ENCODE assay signal across 8 cellular contexts in genomic region chr3:47250309-47251060, GRCh38. TPM values are rescaled to one million over a fixed set of nuclear protein-coding genes. Genes with fewer than 3 reads are reported as not detected.
DNase-seq lines count a peak whose midpoint lies in the region; ATAC-seq, FAIRE-seq and TF ChIP-seq lines count a peak whose summit lies in the region.

No MANE protein-coding gene starts in this region.

- peak; percentile 85 for ATAC-seq in HepG2
- no peak for ATAC-seq in HG02973 (IDR thresholded peaks at IDR 0.05; ENCODE audit: unreplicated experiment)
- no peak for ATAC-seq in activated CD4-positive, CD25-positive, alpha-beta regulatory T cell treated with anti-CD3 and anti-CD28 coated beads, Interleukin-2, amount 50 U/mL, for 24 hours

- POLR2A ChIA-PET in HepG2 (lab: Yijun Ruan, JAX) = no interaction called here

- H3K9ac ChIP-seq in Karpas-422 (ENCODE audit: low read length) = no peak overlapping the region
- H3K9ac ChIP-seq in HepG2 (ENCODE audit: insufficient read depth, low read depth, low read length) = no peak overlapping the region

- peak; percentile 65; the same call in 1 of the 2 replicates for TF ChIP-seq RAD21 in HepG2 (CRISPR knock-in tag; IDR thresholded peaks at IDR 0.05)

- no peaks in the 10 kb centered on the region for H3K79me2 ChIP-seq in Karpas-422 (ENCODE audit: low read length)
- H3K79me2 ChIP-seq in HepG2 (ENCODE audit: insufficient read depth, low read length) = no peaks in the 10 kb centered on the region

- in situ Hi-C loops in brain microvascular endothelial cell (cut with HindIII; ENCODE audit: low pct_ligation_motif_present, low sequenced_read_pairs) (no loop called here), HepG2 (cut with HindIII; ENCODE audit: extremely low pct_ligation_motif_present, low pct_unique_long_range_greater_than_20kb) (loop anchor here (5.0 kb wide), 1 partner anchor 72 kb away; no protein-coding TSS in a partner anchor)

- TF ChIP-seq EP300 in HepG2 (IDR thresholded peaks at IDR 0.05; ENCODE audit: low read depth in 2 of 2, low read length in 2 of 2) (no peak), HepG2 (CRISPR knock-in tag; IDR thresholded peaks at IDR 0.05; ENCODE audit: borderline replicate concordance) (no peak)

- CTCF ChIA-PET in HepG2 (lab: Yijun Ruan, JAX; ENCODE audit: low intra/inter-chr PET ratio, low total read pairs) = interaction anchor here (0.9 to 2.7 kb wide), 4 partner anchors 11 to 120 kb away, joined by 3 to 14 read pairs (median 3); partner anchors contain the start of genes KIF9 and KLHL18

- intact Hi-C loops in HepG2 (cut with micrococcal nuclease; ENCODE audit: unreplicated experiment) = loop anchor here (1.0 kb wide), 1 partner anchor 74 kb away; no protein-coding TSS in a partner anchor

- no peaks in the 10 kb centered on the region for H3K9me2 ChIP-seq in Karpas-422 (replicated peaks; ENCODE audit: insufficient read depth, low read length)

- H3K4me3 ChIP-seq in Karpas-422 (ENCODE audit: low read length) = no peak overlapping the region
- no peak overlapping the region for H3K4me3 ChIP-seq in brain microvascular endothelial cell (ENCODE audit: low read depth, low read length)
- no peak overlapping the region; a peak in 1 of 6 replicates for H3K4me3 ChIP-seq in HepG2 (replicated peaks in 1 of 3; ENCODE audit: insufficient read depth in 1 of 3, low read depth in 2 of 3, low read length in 3 of 3)

- no TSS peak for BruUV-seq in HepG2 (replicated peaks; lab: Mats Ljungman, UMichigan)

- peak; percentile 83 for FAIRE-seq in HepG2 (lab: Jason Lieb, UNC)

- no peaks in the 10 kb centered on the region for H3K4me1 ChIP-seq in Karpas-422 (ENCODE audit: low read length)
- H3K4me1 ChIP-seq in HepG2 (ENCODE audit: insufficient read depth, low read length) = peaks cover 22% of the 10 kb centered on the region

- TF ChIP-seq POLR2A in HepG2 (IDR thresholded peaks at IDR 0.05; ENCODE audit: insufficient read depth in 1 of 2, low read depth in 2 of 2, low read length in 2 of 2) = no peak

- H4K20me1 ChIP-seq in Karpas-422 (ENCODE audit: insufficient read depth, low read depth, low read length) = no peaks in the 10 kb centered on the region
- H4K20me1 ChIP-seq in HepG2 (ENCODE audit: insufficient read depth, low read length) = no peaks in the 10 kb centered on the region

- DNase-seq in COR-L47 (lab: John Stamatoyannopoulos, UW) (peak; percentile 11), Karpas-422 (peak; percentile 71), brain microvascular endothelial cell (peak; percentile 25), HepG2 (ENCODE audit: low spot score) (peak; percentile 60), NCI-H1092 treated with DMSO at 0.1 percent for 48 hours (lab: John Stamatoyannopoulos, UW) (no peak), NCI-H1694 (lab: John Stamatoyannopoulos, UW) (no peak)

- no peaks in the 10 kb centered on the region for H3K36me3 ChIP-seq in Karpas-422 (ENCODE audit: insufficient read depth, low read length)
- H3K36me3 ChIP-seq in brain microvascular endothelial cell (replicated peaks) = no peaks in the 10 kb centered on the region
- no peaks in the 10 kb centered on the region for H3K36me3 ChIP-seq in HepG2 (replicated peaks in 1 of 2; ENCODE audit: control insufficient read depth in 1 of 2, insufficient read depth in 2 of 2, low read length in 2 of 2)

- H2AFZ ChIP-seq in Karpas-422 (ENCODE audit: low read length) (no peak overlapping the region), HepG2 (ENCODE audit: low read length) (no peak overlapping the region)

- peak; percentile 61 for TF ChIP-seq CTCF in brain microvascular endothelial cell (IDR thresholded peaks at IDR 0.05; ENCODE audit: low read depth, low read length, missing control alignments)
- peak; percentile 82 for TF ChIP-seq CTCF in HepG2 (CRISPR knock-in tag; IDR thresholded peaks at IDR 0.05)

- H3K27me3 ChIP-seq in Karpas-422 (ENCODE audit: low read length) (no peaks in the 10 kb centered on the region), brain microvascular endothelial cell (replicated peaks) (no peaks in the 10 kb centered on the region), HepG2 (ENCODE audit: control insufficient read depth in 1 of 2, insufficient read depth in 2 of 2, low read length in 2 of 2) (no peaks in the 10 kb centered on the region; a peak in 1 of 5 replicates)

- H3K4me2 ChIP-seq in Karpas-422 (ENCODE audit: low read depth, low read length, poor library complexity, severe bottlenecking) = no peak overlapping the region
- peak overlapping the region; percentile 40 for H3K4me2 ChIP-seq in HepG2 (ENCODE audit: low read depth, low read length)

- H3K27ac ChIP-seq in Karpas-422 (ENCODE audit: low read length) (no peak overlapping the region), brain microvascular endothelial cell (no peak overlapping the region), HepG2 (ENCODE audit: extremely low read length, insufficient read depth, low read length) (no peak overlapping the region)

- H3K9me3 ChIP-seq in Karpas-422 (ENCODE audit: low read length) = no peaks in the 10 kb centered on the region
- no peaks in the 10 kb centered on the region for H3K9me3 ChIP-seq in HepG2 (ENCODE audit: low read length)

- 20% methylated on average over 7 of the region's 7 CpGs for WGBS in HepG2 (ENCODE audit: low lambda C conversion rate)

TF ChIP-seq in HepG2, 621 proteins besides CTCF, POLR2A, EP300 and RAD21 (continues in another document):
- TF ChIP-seq BHLHE40 (IDR thresholded peaks at IDR 0.05; ENCODE audit: low read length) (0 out of 2 replicates have a peak, but pooled peaks have one; percentile 6), ZNF501 (CRISPR knock-in tag; IDR thresholded peaks at IDR 0.05) (0 out of 2 replicates have a peak, but pooled peaks have one; percentile 12), NR1H2 (CRISPR knock-in tag; IDR thresholded peaks at IDR 0.05; ENCODE audit: borderline replicate concordance, low read depth) (no peak), ZNF432 (CRISPR knock-in tag; IDR thresholded peaks at IDR 0.05; ENCODE audit: borderline replicate concordance) (no peak), PRPF4 (IDR thresholded peaks at IDR 0.05; ENCODE audit: low read depth, low read length, poor library complexity, severe bottlenecking) (no peak), GATAD2A (CRISPR knock-in tag; IDR thresholded peaks at IDR 0.05) (0 out of 2 replicates have a peak, but pooled peaks have one; percentile 14), RARA (CRISPR knock-in tag; IDR thresholded peaks at IDR 0.05) (no peak), LCORL (IDR thresholded peaks at IDR 0.05) (no peak), LCORL (CRISPR knock-in tag; IDR thresholded peaks at IDR 0.05) (0 out of 2 replicates have a peak, but pooled peaks have one; percentile 40)

RNA-seq across cellular contexts. Expression of gene KIF9, which starts 32.1 kb away (rescaled TPM):
- total RNA-seq in Karpas-422 (2014; rRNA removed; shearing (Covaris generic); ENCODE audit: low replicate concordance) = 8.3 and 21.1 TPM in 2 replicates
- total RNA-seq in HepG2 (2016; rRNA removed; fragmentation: Illumina TruSeq; extraction: Trizol) = 16.9 and 18.8 TPM in 2 replicates
- 10.9 and 16.9 TPM in 2 replicates for total RNA-seq in HepG2 (2016; cell fraction: cytosol; rRNA removed; fragmentation: Illumina TruSeq; extraction: Trizol; ENCODE audit: low read depth)
- total RNA-seq in HepG2 (2016; cell fraction: insoluble cytoplasmic fraction; rRNA removed; fragmentation: Illumina TruSeq; extraction: Trizol) = 15.3 and 20.4 TPM in 2 replicates
- 19.3 and 19.6 TPM in 2 replicates for total RNA-seq in HepG2 (2016; cell fraction: membrane; rRNA removed; fragmentation: Illumina TruSeq; extraction: Trizol)
- 6.5 and 8.7 TPM in 2 replicates for total RNA-seq in HepG2 (2016; cell fraction: nucleus; rRNA removed; fragmentation: Illumina TruSeq; extraction: Trizol)
- polyA plus RNA-seq in HepG2 (2011; rRNA removed) = 4.3 and 5.1 TPM in 2 replicates
- 4.9 and 6.2 TPM in 2 replicates for polyA plus RNA-seq in HepG2 (2011; cell fraction: cytosol; rRNA removed)
- 2.4 and 3.5 TPM in 2 replicates for polyA plus RNA-seq in HepG2 (2011; cell fraction: nucleus; rRNA removed)
- 6.2 and 9.4 TPM in 2 replicates for polyA plus RNA-seq in HepG2 (2012)
- 16.0 and 22.8 TPM in 2 replicates for polyA plus RNA-seq in HepG2 (2016; cell fraction: cytosol; fragmentation: Illumina TruSeq; extraction: Trizol; ENCODE audit: low read depth)
- 23.7 and 25.7 TPM in 2 replicates for polyA plus RNA-seq in HepG2 (2016; cell fraction: insoluble cytoplasmic fraction; fragmentation: Illumina TruSeq; extraction: Trizol; ENCODE audit: low read depth)
- 17.7 and 20.7 TPM in 2 replicates for polyA plus RNA-seq in HepG2 (2016; cell fraction: membrane; fragmentation: Illumina TruSeq; extraction: Trizol; ENCODE audit: low read depth)
- polyA plus RNA-seq in HepG2 (2016; cell fraction: nucleus; fragmentation: Illumina TruSeq; extraction: Trizol; ENCODE audit: insufficient read depth, low read depth) = 8.4 and 11.9 TPM in 2 replicates
- 2.9 and 4.0 TPM in 2 replicates for polyA minus RNA-seq in HepG2 (2011; rRNA and poly(A)+ RNA removed; ENCODE audit: low replicate concordance)
- 2.3 and 4.0 TPM in 2 replicates for polyA minus RNA-seq in HepG2 (2011; cell fraction: cytosol; rRNA and poly(A)+ RNA removed)
- 6.1 and 6.7 TPM in 2 replicates for polyA minus RNA-seq in HepG2 (2011; cell fraction: nucleus; rRNA and poly(A)+ RNA removed)

RNA-seq across cellular contexts. Expression of gene KLHL18, which starts 32.3 kb away (rescaled TPM):
- 15.6 and 33.0 TPM in 2 replicates for total RNA-seq in Karpas-422 (2014; rRNA removed; shearing (Covaris generic); ENCODE audit: low replicate concordance)
- total RNA-seq in HepG2 (2016; rRNA removed; fragmentation: Illumina TruSeq; extraction: Trizol) = 18.8 and 26.1 TPM in 2 replicates
- 6.3 and 9.1 TPM in 2 replicates for total RNA-seq in HepG2 (2016; cell fraction: cytosol; rRNA removed; fragmentation: Illumina TruSeq; extraction: Trizol; ENCODE audit: low read depth)
- total RNA-seq in HepG2 (2016; cell fraction: insoluble cytoplasmic fraction; rRNA removed; fragmentation: Illumina TruSeq; extraction: Trizol) = 21.7 and 22.2 TPM in 2 replicates
- 12.0 and 13.5 TPM in 2 replicates for total RNA-seq in HepG2 (2016; cell fraction: membrane; rRNA removed; fragmentation: Illumina TruSeq; extraction: Trizol)
- total RNA-seq in HepG2 (2016; cell fraction: nucleus; rRNA removed; fragmentation: Illumina TruSeq; extraction: Trizol) = 13.5 and 13.9 TPM in 2 replicates
- 14.0 and 17.5 TPM in 2 replicates for polyA plus RNA-seq in HepG2 (2011; rRNA removed)
- 18.8 and 22.7 TPM in 2 replicates for polyA plus RNA-seq in HepG2 (2011; cell fraction: cytosol; rRNA removed)
- 19.3 and 24.7 TPM in 2 replicates for polyA plus RNA-seq in HepG2 (2011; cell fraction: nucleus; rRNA removed)
- 13.6 and 13.8 TPM in 2 replicates for polyA plus RNA-seq in HepG2 (2012)
- 14.1 and 15.0 TPM in 2 replicates for polyA plus RNA-seq in HepG2 (2016; cell fraction: cytosol; fragmentation: Illumina TruSeq; extraction: Trizol; ENCODE audit: low read depth)
- polyA plus RNA-seq in HepG2 (2016; cell fraction: insoluble cytoplasmic fraction; fragmentation: Illumina TruSeq; extraction: Trizol; ENCODE audit: low read depth) = 18.9 and 19.2 TPM in 2 replicates
- 15.0 and 19.1 TPM in 2 replicates for polyA plus RNA-seq in HepG2 (2016; cell fraction: membrane; fragmentation: Illumina TruSeq; extraction: Trizol; ENCODE audit: low read depth)
- polyA plus RNA-seq in HepG2 (2016; cell fraction: nucleus; fragmentation: Illumina TruSeq; extraction: Trizol; ENCODE audit: insufficient read depth, low read depth) = 24.2 and 25.9 TPM in 2 replicates
- 38.2 and 46.2 TPM in 2 replicates for polyA minus RNA-seq in HepG2 (2011; rRNA and poly(A)+ RNA removed; ENCODE audit: low replicate concordance)
- 6.6 and 13.3 TPM in 2 replicates for polyA minus RNA-seq in HepG2 (2011; cell fraction: cytosol; rRNA and poly(A)+ RNA removed)
- polyA minus RNA-seq in HepG2 (2011; cell fraction: nucleus; rRNA and poly(A)+ RNA removed) = 15.7 and 24.3 TPM in 2 replicates

Comparison
In these comparisons a context has a peak if more than half of its experiments do, and no peak if none do; other contexts are left out.
1. DNase-seq: peak in COR-L47 (single experiment), Karpas-422 (single experiment), brain microvascular endothelial cell (single experiment) and HepG2 (single experiment); none in NCI-H1092 treated with DMSO at 0.1 percent for 48 hours (single experiment) and NCI-H1694 (single experiment).